8 cellular contexts compared by ENCODE assay signal in genomic region chr2:110101280-110101844, GRCh38. TPM values are rescaled to one million over a fixed set of nuclear protein-coding genes. Genes with fewer than 3 reads are reported as not detected.
DNase-seq lines count a peak whose midpoint lies in the region; ATAC-seq and TF ChIP-seq lines count a peak whose summit lies in the region.

No MANE protein-coding gene starts in this region.

- H3K36me3 ChIP-seq in HUES64 (ENCODE audit: insufficient read depth, low read length) (no peaks in the 10 kb centered on the region), SJCRH30 (no peaks in the 10 kb centered on the region)

- DNase-seq in COLO668 (lab: John Stamatoyannopoulos, UW; ENCODE audit: unreplicated experiment), result peak; percentile 96
- peak; percentile 95 for DNase-seq in SJCRH30
- peak; percentile 100 for DNase-seq in epithelial cell of esophagus (ENCODE audit: low read depth)
- DNase-seq in mucosa of gallbladder (ENCODE audit: low spot score), result peak; percentile 94

- H3K4me3 ChIP-seq in HUES64 (ENCODE audit: low read length), result no peak overlapping the region
- no peak overlapping the region for H3K4me3 ChIP-seq in SJCRH30
- no peak overlapping the region for H3K4me3 ChIP-seq in epithelial cell of esophagus (ENCODE audit: low read length)

- no peak for TF ChIP-seq CTCF in epithelial cell of esophagus (IDR thresholded peaks at IDR 0.05; ENCODE audit: insufficient read depth, low read depth, low read length, missing control alignments)

- no peaks in the 10 kb centered on the region for H3K9me3 ChIP-seq in HUES64 (ENCODE audit: insufficient read depth, low read depth, low read length)
- no peaks in the 10 kb centered on the region for H3K9me3 ChIP-seq in SJCRH30 (replicated peaks)

- H3K9ac ChIP-seq in HUES64 (ENCODE audit: low read depth, low read length), result peak overlapping the region; percentile 7; the same call in 1 of the 2 replicates

- ATAC-seq in GM18498 (IDR thresholded peaks at IDR 0.05; ENCODE audit: unreplicated experiment) (no peak), HG02678 (IDR thresholded peaks at IDR 0.05; ENCODE audit: unreplicated experiment) (no peak), HG02763 (IDR thresholded peaks at IDR 0.05; ENCODE audit: unreplicated experiment) (no peak)

- no peak overlapping the region for H3K27ac ChIP-seq in HUES64 (ENCODE audit: low read depth, low read length)
- peak overlapping the region; percentile 49 for H3K27ac ChIP-seq in SJCRH30

- no peaks in the 10 kb centered on the region; the same call in 1 of the 2 replicates for H3K4me1 ChIP-seq in HUES64 (ENCODE audit: insufficient read depth, low read length)
- peaks cover 8% of the 10 kb centered on the region; the same call in 1 of the 2 replicates for H3K4me1 ChIP-seq in SJCRH30

- H3K27me3 ChIP-seq in HUES64 (ENCODE audit: insufficient read depth, low read length) (no peaks in the 10 kb centered on the region), SJCRH30 (no peaks in the 10 kb centered on the region)

- WGBS in HUES64, result 59% methylated on average over 11 of the region's 11 CpGs

RNA-seq across cellular contexts. Expression of gene MALL, which starts 14.3 kb away (rescaled TPM):
- polyA plus RNA-seq in HUES64 (2013, experiment 1 of 2), result 4.7 TPM
- polyA plus RNA-seq in HUES64 (2013, experiment 2 of 2), result 4.9 TPM
- total RNA-seq in SJCRH30 (2014; rRNA removed; shearing (Covaris generic)), result 0.12 TPM in 1 of 2 replicates, not detected in the other
- 43.7 TPM for total RNA-seq in mucosa of gallbladder

Comparison
In these comparisons a context has a peak if more than half of its experiments do, and no peak if none do; other contexts are left out.
1. RNA of gene MALL, which starts 14.3 kb away (total RNA-seq): 43.7 TPM in mucosa of gallbladder (single experiment); 0.12 TPM in SJCRH30; every median in the first group is over 10 times any median in the second.
2. Peak in every context shown above with its lines, with median percentiles within 50 percentile points of each other: DNase-seq.